Comparison of ENCODE assay signal across 21 cellular contexts in the genomic region with DNA sequence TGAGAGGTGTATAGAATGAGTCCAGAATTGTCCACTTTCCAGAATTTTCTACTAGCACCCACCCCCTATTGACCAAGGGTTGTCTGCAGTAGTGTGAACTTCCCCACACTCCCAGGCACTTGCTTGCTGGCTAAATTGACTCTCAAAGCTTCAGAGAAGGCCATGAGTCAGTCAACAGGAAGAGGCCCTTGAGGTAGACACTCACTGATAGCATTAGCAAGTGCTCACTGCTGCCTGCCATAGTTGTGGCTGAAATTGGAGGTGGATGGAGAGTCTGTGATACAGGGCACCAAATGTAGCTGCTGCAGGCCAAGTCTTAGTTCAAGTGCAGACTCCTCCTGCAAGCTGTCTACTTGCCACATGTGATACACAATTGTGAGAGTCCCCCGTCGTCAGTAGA.
DNase-seq lines count a peak whose midpoint lies in the region; ATAC-seq and TF ChIP-seq lines count a peak whose summit lies in the region.
"Had no signal": no experiment of that assay in that cellular context is flagged by ENCODE, and none has a peak within 500 bp of the region (broad histone marks: within the 10 kb centered on the region; RNA-seq: fewer than 3 reads in every experiment).

No MANE protein-coding gene starts in this region.

- no peaks in the 10 kb centered on the region for H3K9me3 Mint-ChIP-seq in activated CD8-positive, alpha-beta memory T cell treated with anti-CD3 and anti-CD28 coated beads, Interleukin-2, amount 10 ng/mL, durations not matched to agents 7 days and 5 days (ENCODE audit: low read depth)
- H3K9me3 Mint-ChIP-seq in T-cell: peaks cover 4 to 6% (median 5%) of the 10 kb centered on the region in 3 donors

- H3K4me1 ChIP-seq in lower lobe of right lung (no peaks in the 10 kb centered on the region), ovary (ENCODE audit: insufficient read depth) (peaks cover 4% of the 10 kb centered on the region)
- H3K4me1 ChIP-seq: neural progenitor cell had no signal

- no peak overlapping the region for H3K4me3 ChIP-seq in lower lobe of right lung
- no peak overlapping the region for H3K4me3 ChIP-seq in ovary
- H3K4me3 ChIP-seq: hepatocyte, neural progenitor cell had no signal

- no peak for TF ChIP-seq POLR2A in ovary (IDR thresholded peaks at IDR 0.05)

- H3K36me3 Mint-ChIP-seq in activated CD8-positive, alpha-beta memory T cell treated with anti-CD3 and anti-CD28 coated beads, Interleukin-2, amount 10 ng/mL, durations not matched to agents 7 days and 5 days: no peaks in the 10 kb centered on the region
- H3K36me3 Mint-ChIP-seq in T-cell: peaks cover 24% of the 10 kb centered on the region
- H3K36me3 Mint-ChIP-seq: neural progenitor cell had no signal

- CTCF ChIA-PET in activated CD8-positive, alpha-beta memory T cell treated with anti-CD3 and anti-CD28 coated beads, Interleukin-2, amount 10 ng/mL, durations not matched to agents 7 days and 5 days (lab: Charles Lee): no interaction called here
- CTCF ChIA-PET in T-cell (lab: Charles Lee): interaction anchor here in 1 of 2 donors (1.2 kb wide), 2 partner anchors 28 to 163 kb away, joined by 3 read pairs; no protein-coding TSS in a partner anchor

- intact Hi-C loops in lower lobe of right lung (cut with DNase I) (no loop called here), ovary (cut with DNase I) (no loop called here)

- H3K4me1 Mint-ChIP-seq in activated CD8-positive, alpha-beta memory T cell treated with anti-CD3 and anti-CD28 coated beads, Interleukin-2, amount 10 ng/mL, durations not matched to agents 7 days and 5 days: peaks cover 8% of the 10 kb centered on the region
- peaks cover 8 to 14% (median 14%) of the 10 kb centered on the region in 3 donors for H3K4me1 Mint-ChIP-seq in T-cell
- H3K4me1 Mint-ChIP-seq: endodermal cell had no signal

- no peak for TF ChIP-seq CTCF in lower lobe of right lung (IDR thresholded peaks at IDR 0.05)
- TF ChIP-seq CTCF in ovary (IDR thresholded peaks at IDR 0.05): no peak

- H3K4me3 Mint-ChIP-seq in activated CD8-positive, alpha-beta memory T cell treated with anti-CD3 and anti-CD28 coated beads, Interleukin-2, amount 10 ng/mL, durations not matched to agents 7 days and 5 days: no peak overlapping the region
- H3K4me3 Mint-ChIP-seq in T-cell: no peak overlapping the region
- H3K4me3 Mint-ChIP-seq: CD8-positive, alpha-beta T cell; endodermal cell; neural progenitor cell; T-helper 17 cell had no signal

- DNase-seq in activated CD8-positive, alpha-beta memory T cell treated with anti-CD3 and anti-CD28 coated beads, Interleukin-2, amount 10 ng/mL, durations not matched to agents 7 days and 5 days: peak; percentile 46
- DNase-seq in activated CD8-positive, alpha-beta memory T cell treated with anti-CD3 and anti-CD28 coated beads, Interleukin-2, amount 50 U/mL, for 48 hours: no peak
- DNase-seq in Daoy (ENCODE audit: low read depth) (peak; percentile 46), T-cell (peak in 1 of 34 experiments; percentile 6), lower lobe of right lung (no peak), D341Med (ENCODE audit: low spot score) (no peak), ovary (no peak)
- DNase-seq: anterior cingulate cortex, cerebellar nuclear complex, EL, endodermal cell, HCEC 1CT, kidney, NCI-H1436, NCI-H446, SIG-M5, T-helper 17 cell had no signal

- H3K36me3 ChIP-seq in lower lobe of right lung (no peaks in the 10 kb centered on the region), ovary (no peaks in the 10 kb centered on the region)
- H3K36me3 ChIP-seq: neural progenitor cell had no signal

- no peak overlapping the region for H3K27ac Mint-ChIP-seq in activated CD8-positive, alpha-beta memory T cell treated with anti-CD3 and anti-CD28 coated beads, Interleukin-2, amount 10 ng/mL, durations not matched to agents 7 days and 5 days
- no peak overlapping the region for H3K27ac Mint-ChIP-seq in T-cell
- H3K27ac Mint-ChIP-seq: CD8-positive, alpha-beta T cell; endodermal cell; neural progenitor cell; T-helper 17 cell had no signal

- no peak for ATAC-seq in activated CD8-positive, alpha-beta memory T cell treated with anti-CD3 and anti-CD28 coated beads, Interleukin-2, amount 10 ng/mL, durations not matched to agents 7 days and 5 days
- ATAC-seq in T-cell (replicated peaks in 1 of 4) (peak in 3 of 4 experiments; percentile 61 to 89 (median 77)), lower lobe of right lung (peak; percentile 39 to 41), HG03460 (IDR thresholded peaks at IDR 0.05; ENCODE audit: unreplicated experiment) (no peak)
- ATAC-seq: CD8-positive, alpha-beta T cell; T-helper 17 cell had no signal

- H3K27me3 ChIP-seq in lower lobe of right lung (ENCODE audit: low read depth) (no peaks in the 10 kb centered on the region), ovary (no peaks in the 10 kb centered on the region)
- H3K27me3 ChIP-seq: hepatocyte, neural progenitor cell had no signal

- no peak for TF ChIP-seq EP300 in ovary (IDR thresholded peaks at IDR 0.05)

- no peak overlapping the region for H3K27ac ChIP-seq in lower lobe of right lung
- H3K27ac ChIP-seq in ovary: no peak overlapping the region
- H3K27ac ChIP-seq: hepatocyte, neural progenitor cell had no signal

- H3K27me3 Mint-ChIP-seq in activated CD8-positive, alpha-beta memory T cell treated with anti-CD3 and anti-CD28 coated beads, Interleukin-2, amount 10 ng/mL, durations not matched to agents 7 days and 5 days: peaks cover 3% of the 10 kb centered on the region
- no peaks in the 10 kb centered on the region for H3K27me3 Mint-ChIP-seq in T-cell
- H3K27me3 Mint-ChIP-seq: T-helper 17 cell had no signal

- 93 to 100% (median 93%) methylated on average over 2 of the region's 2 CpGs for WGBS in ovary, 3 donors

- H3K9me3 ChIP-seq in lower lobe of right lung (no peaks in the 10 kb centered on the region), ovary (no peaks in the 10 kb centered on the region)

- POLR2A ChIA-PET in T-cell (lab: Charles Lee): no interaction called here

Comparison
In these comparisons a context has a peak if more than half of its experiments do, and no peak if none do; other contexts are left out.
1. DNase-seq: peak in activated CD8-positive, alpha-beta memory T cell treated with anti-CD3 and anti-CD28 coated beads, Interleukin-2, amount 10 ng/mL, durations not matched to agents 7 days and 5 days (single experiment) and Daoy (single experiment); none in activated CD8-positive, alpha-beta memory T cell treated with anti-CD3 and anti-CD28 coated beads, Interleukin-2, amount 50 U/mL, for 48 hours (single experiment), lower lobe of right lung (single experiment), D341Med (single experiment) and ovary (0 of 5).
2. ATAC-seq: peak in T-cell (3 of 4) and lower lobe of right lung (2 of 2); none in activated CD8-positive, alpha-beta memory T cell treated with anti-CD3 and anti-CD28 coated beads, Interleukin-2, amount 10 ng/mL, durations not matched to agents 7 days and 5 days (single experiment) and HG03460 (single experiment).